In the genomic region with DNA sequence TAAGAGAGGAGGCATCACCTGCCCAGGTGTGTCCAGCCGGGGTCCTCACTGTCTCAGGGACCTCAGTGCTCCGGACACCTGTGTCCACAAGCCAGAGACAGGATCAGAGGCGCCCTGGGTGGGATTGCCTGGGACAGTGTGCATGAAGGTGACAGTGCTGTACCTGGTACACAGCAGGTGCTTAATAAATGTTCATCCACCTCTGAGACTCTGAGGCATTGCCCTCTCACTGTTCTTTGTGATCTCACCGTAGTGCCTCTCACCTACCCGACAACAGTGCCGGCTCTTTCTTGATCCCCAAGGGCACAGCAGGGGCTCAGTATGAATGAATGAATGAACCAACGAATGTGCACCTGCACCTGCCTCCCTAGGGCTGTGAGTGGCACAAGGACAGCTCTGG, we compare ENCODE assay signal across 25 cellular contexts. TPM values are rescaled to one million over a fixed set of nuclear protein-coding genes. Genes with fewer than 3 reads are reported as not detected.
"Had no signal": no experiment of that assay in that cellular context is flagged by ENCODE, and none has a peak within 500 bp of the region (broad histone marks: within the 10 kb centered on the region; RNA-seq: fewer than 3 reads in every experiment).

No MANE protein-coding gene starts in this region.

- H3K27ac ChIP-seq: KMS-11 had no signal

- ATAC-seq: HepG2, T-cell had no signal

- H3K4me2 ChIP-seq: KMS-11, SK-N-SH had no signal

- H3K9me3 Mint-ChIP-seq: T-cell had no signal

- H3K27ac Mint-ChIP-seq: T-cell had no signal

- H3K9ac ChIP-seq: KMS-11, SK-N-SH had no signal

- H3K4me3 Mint-ChIP-seq: T-cell had no signal

- H3K27me3 Mint-ChIP-seq: T-cell had no signal

- H3K9me3 ChIP-seq: SK-N-SH had no signal

- DNase-seq: IMR-90, Kasumi-1, MM.1S, NCI-H1092 treated with DMSO at 0.1 percent for 48 hours, NCI-H1436, NCI-H187, NCI-H2029, NCI-H2081 treated with DMSO at 0.1 percent for 48 hours, NCI-H2171, NCI-H226, NCI-H446, NCI-H510A, NCI-H524 treated with DMSO at 0.1 percent for 48 hours, NCI-H69, NCI-H774, RPMI8226, SHP77, SK-N-SH, SW 1271, T-cell had no signal

- FAIRE-seq: HepG2, RCC 7860 had no signal

RNA-seq across cellular contexts. Expression of a gene that starts 15.7 kb away (rescaled TPM):
- total RNA-seq: HepG2, IMR-90, M059J, SK-MEL-5 had no signal
